In the genomic region with DNA sequence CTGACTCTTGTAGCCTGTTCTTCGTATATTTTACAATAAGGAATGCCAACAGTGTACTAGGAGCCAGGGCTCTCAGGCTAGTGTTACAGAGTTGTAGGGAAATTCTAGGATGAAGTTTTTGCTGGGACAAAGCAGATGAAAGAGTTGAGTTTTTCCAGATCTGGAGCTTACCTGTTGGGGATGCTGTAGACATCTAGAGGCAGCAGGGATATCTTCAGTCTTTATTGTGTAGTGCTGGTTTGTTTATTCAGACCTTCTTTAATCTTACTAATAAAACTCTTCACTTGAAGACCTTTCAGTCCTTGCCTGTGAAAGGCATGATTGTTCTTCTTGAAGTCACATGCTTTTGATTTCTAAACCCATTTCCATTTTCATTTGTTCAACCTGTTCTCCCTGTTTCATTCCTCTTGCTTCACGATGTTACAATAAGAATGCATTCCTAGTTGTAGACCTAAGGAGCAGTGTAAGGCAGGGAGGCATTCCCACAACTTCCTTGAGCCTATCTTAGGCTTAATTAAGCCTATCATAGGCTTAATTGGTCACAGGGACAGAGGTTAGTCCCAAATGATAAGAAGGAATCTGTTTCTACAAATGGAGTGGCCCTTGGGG, we compare ENCODE assay signal across 22 cellular contexts.
"Had no signal": no experiment of that assay in that cellular context is flagged by ENCODE, and none has a peak within 500 bp of the region (broad histone marks: within the 10 kb centered on the region; RNA-seq: fewer than 3 reads in every experiment).

No MANE protein-coding gene starts in this region.

- H3K9me3 ChIP-seq: pancreas, right lobe of liver, tibial nerve had no signal

- DNase-seq: activated CD4-positive, alpha-beta memory T cell treated with anti-CD3 and anti-CD28 coated beads, Interleukin-2, amount 10 ng/mL, durations not matched to agents 7 days and 5 days; activated CD4-positive, alpha-beta T cell treated with anti-CD3 and anti-CD28 coated beads for 4 hours; activated CD4-positive, CD25-positive, alpha-beta regulatory T cell; activated effector memory CD4-positive, alpha-beta T cell treated with Interleukin-2 at 50 U/mL for 16 hours; activated naive CD4-positive, alpha-beta T cell treated with anti-CD3 and anti-CD28 coated beads for 36 hours; activated naive CD8-positive, alpha-beta T cell treated with anti-CD3 and anti-CD28 coated beads, Interleukin-2, amount 10 ng/mL, durations not matched to agents 7 days and 5 days; activated T-cell treated with anti-CD3 and anti-CD28 coated beads, Interleukin-2, amount 50 U/mL, for 72 hours; amniotic stem cell; effector CD4-positive, alpha-beta T cell; foreskin melanocyte; glutamatergic neuron; left cardiac atrium; pancreas; right lobe of liver; stimulated activated CD4-positive, alpha-beta T cell treated with anti-CD3 and anti-CD28 coated beads, Interleukin-2, amount 100 ng/mL, for 24 hours; stimulated activated naive CD8-positive, alpha-beta T cell treated with anti-CD3 and anti-CD28 coated beads, Interleukin-15, amount 100 ng/mL, for 72 hours; T1000 had no signal

- H3K4me1 ChIP-seq: pancreas, right lobe of liver, tibial nerve had no signal

- FAIRE-seq: endometrium, pancreas had no signal

- H3K4me3 ChIP-seq: hepatocyte, pancreas, right lobe of liver, skin epidermis, tibial nerve had no signal

- H3K27ac ChIP-seq: hepatocyte, pancreas, right lobe of liver, tibial nerve had no signal

- ATAC-seq: activated T-cell treated with anti-CD3 and anti-CD28 coated beads, Interleukin-2, amount 50 U/mL, for 72 hours; left cardiac atrium; pancreas; right lobe of liver; stimulated activated effector memory CD8-positive, alpha-beta T cell treated with anti-CD3 and anti-CD28 coated beads, Interleukin-12 subunit alpha, Interleukin-12 subunit beta, amount 100 ng/mL, for 72 hours; stimulated activated naive CD8-positive, alpha-beta T cell treated with anti-CD3 and anti-CD28 coated beads, Interleukin-15, amount 100 ng/mL, for 72 hours had no signal

- H3K27me3 ChIP-seq: hepatocyte, pancreas, right lobe of liver, tibial nerve had no signal

- H3K36me3 ChIP-seq: pancreas, right lobe of liver, tibial nerve had no signal
